ENCODE assay signal across 8 cellular contexts in the genomic region with DNA sequence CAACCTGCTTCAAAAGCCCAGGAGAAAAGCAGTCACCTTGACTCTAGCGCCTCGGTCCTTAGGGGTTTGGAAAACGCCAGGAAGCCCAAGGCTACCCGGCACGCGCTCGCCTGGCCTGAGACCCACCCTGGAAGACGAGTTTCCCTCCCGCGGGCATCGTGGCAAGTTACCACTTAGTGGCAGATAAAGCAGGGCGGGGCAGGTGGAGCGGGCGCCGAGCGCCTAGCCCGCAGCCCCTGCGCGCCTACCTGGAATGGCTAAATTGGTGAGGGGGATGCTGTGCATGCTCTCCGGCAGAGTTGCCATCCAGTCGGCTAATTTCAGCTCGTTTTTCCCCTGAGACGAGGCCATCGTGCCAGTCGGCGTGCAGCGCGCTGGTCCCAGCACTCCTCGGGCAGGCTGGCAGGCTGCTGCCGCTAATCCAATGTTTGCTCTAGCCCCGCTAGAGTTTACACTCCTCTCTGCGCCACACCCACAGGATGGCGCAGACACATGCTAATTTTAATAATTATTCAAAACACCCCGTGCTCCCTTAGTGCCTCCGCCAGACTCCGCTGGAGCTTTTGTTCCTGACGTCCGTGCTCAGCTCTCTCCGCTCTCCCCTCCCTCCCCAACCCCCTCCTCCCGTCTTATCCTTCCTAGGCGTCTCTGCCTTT. TPM values are rescaled to one million over a fixed set of nuclear protein-coding genes. Genes with fewer than 3 reads are reported as not detected.
A peak's percentile ranks its signal among the peaks of the same experiment; 100 is the strongest.
DNase-seq lines count a peak whose midpoint lies in the region; ATAC-seq lines count a peak whose summit lies in the region.

A gene with protein sequence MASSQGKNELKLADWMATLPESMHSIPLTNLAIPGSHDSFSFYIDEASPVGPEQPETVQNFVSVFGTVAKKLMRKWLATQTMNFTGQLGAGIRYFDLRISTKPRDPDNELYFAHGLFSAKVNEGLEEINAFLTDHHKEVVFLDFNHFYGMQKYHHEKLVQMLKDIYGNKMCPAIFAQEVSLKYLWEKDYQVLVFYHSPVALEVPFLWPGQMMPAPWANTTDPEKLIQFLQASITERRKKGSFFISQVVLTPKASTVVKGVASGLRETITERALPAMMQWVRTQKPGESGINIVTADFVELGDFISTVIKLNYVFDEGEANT (minus strand): TSS at position 426 of the 656 bp plus-strand sequence. CDS start 75 bp downstream, at position 351.

- H3K36me3 Mint-ChIP-seq in activated naive CD8-positive, alpha-beta T cell treated with anti-CD3 and anti-CD28 coated beads, Interleukin-2, amount 50 U/mL, for 24 hours (ENCODE audit: low read depth), result no peaks in the 10 kb centered on the region

- intact Hi-C loops in left cardiac atrium (cut with DNase I), result loop anchor here in 1 of 2 donors (10.0 kb wide), 1 partner anchor 316 kb away; no protein-coding TSS in a partner anchor

- H3K27ac Mint-ChIP-seq in activated naive CD8-positive, alpha-beta T cell treated with anti-CD3 and anti-CD28 coated beads, Interleukin-2, amount 50 U/mL, for 24 hours, result no peak within 1 kb of the TSS

- peaks cover 25% of the 10 kb centered on the region for H3K27me3 Mint-ChIP-seq in activated naive CD8-positive, alpha-beta T cell treated with anti-CD3 and anti-CD28 coated beads, Interleukin-2, amount 50 U/mL, for 24 hours

- peak; percentile 42 for ATAC-seq in HG02759 (IDR thresholded peaks at IDR 0.05; ENCODE audit: unreplicated experiment)
- peak; percentile 90 to 93 for ATAC-seq in left cardiac atrium
- ATAC-seq in GM21390 (IDR thresholded peaks at IDR 0.05; ENCODE audit: unreplicated experiment), result no peak
- no peak for ATAC-seq in GM19467 (IDR thresholded peaks at IDR 0.05; ENCODE audit: unreplicated experiment)
- ATAC-seq in activated naive CD8-positive, alpha-beta T cell treated with anti-CD3 and anti-CD28 coated beads, Interleukin-2, amount 50 U/mL, for 24 hours, result no peak

- no peaks in the 10 kb centered on the region for H3K9me3 Mint-ChIP-seq in activated naive CD8-positive, alpha-beta T cell treated with anti-CD3 and anti-CD28 coated beads, Interleukin-2, amount 50 U/mL, for 24 hours

- H3K4me3 Mint-ChIP-seq in activated naive CD8-positive, alpha-beta T cell treated with anti-CD3 and anti-CD28 coated beads, Interleukin-2, amount 50 U/mL, for 24 hours, result no peak within 1 kb of the TSS

- DNase-seq in SK-MEL-5 (ENCODE audit: low read depth, low spot score), result peak; percentile 20
- peak; percentile 67 for DNase-seq in left cardiac atrium
- DNase-seq in retina, result peak; percentile 81
- DNase-seq in activated naive CD8-positive, alpha-beta T cell treated with anti-CD3 and anti-CD28 coated beads, Interleukin-2, amount 50 U/mL, for 24 hours, result no peak
- no peak for DNase-seq in CD1c-positive myeloid dendritic cell (ENCODE audit: extremely low spot score)

- in situ Hi-C loops in SK-MEL-5 (cut with HindIII; ENCODE audit: low pct_unique_long_range_greater_than_20kb, low sequenced_read_pairs), result no loop called here

- no peaks in the 10 kb centered on the region for H3K4me1 Mint-ChIP-seq in activated naive CD8-positive, alpha-beta T cell treated with anti-CD3 and anti-CD28 coated beads, Interleukin-2, amount 50 U/mL, for 24 hours

RNA-seq across cellular contexts. Expression of the gene that starts here (rescaled TPM):
- total RNA-seq in SK-MEL-5 (2014; rRNA removed; shearing (Covaris generic)), result 0.05 and 0.16 TPM in 2 replicates
- polyA plus RNA-seq in SK-MEL-5 (2015; cell fraction: cytosol; rRNA removed), result 0.01 and 0.28 TPM in 2 replicates
- polyA plus RNA-seq in SK-MEL-5 (2015; cell fraction: nucleus; rRNA removed), result 0.09 and 0.30 TPM in 2 replicates
- 10 to 100 TPM; 25.2 to 39.6 TPM for total RNA-seq in left cardiac atrium

Comparison
In these comparisons a context has a peak if more than half of its experiments do, and no peak if none do; other contexts are left out.
1. RNA of the gene that starts here (total RNA-seq): 25.2 to 39.6 TPM in left cardiac atrium; 0.05 to 0.16 TPM in SK-MEL-5; every median in the first group is over 10 times any median in the second.
2. Peak in DNase-seq in SK-MEL-5; RNA of the gene not detected or under 1 TPM.
3. ATAC-seq: peak in HG02759 (single experiment) and left cardiac atrium (2 of 2); none in GM21390 (single experiment), GM19467 (single experiment) and activated naive CD8-positive, alpha-beta T cell treated with anti-CD3 and anti-CD28 coated beads, Interleukin-2, amount 50 U/mL, for 24 hours (single experiment).
4. DNase-seq: peak in left cardiac atrium (single experiment) and retina (single experiment); none in activated naive CD8-positive, alpha-beta T cell treated with anti-CD3 and anti-CD28 coated beads, Interleukin-2, amount 50 U/mL, for 24 hours (single experiment) and CD1c-positive myeloid dendritic cell (single experiment).